Comparison of ENCODE assay signal across 8 cellular contexts in genomic region chr1:28518000-28518744, GRCh38. TPM values are rescaled to one million over a fixed set of nuclear protein-coding genes. Genes with fewer than 3 reads are reported as not detected.
DNase-seq lines count a peak whose midpoint lies in the region; ATAC-seq and TF ChIP-seq lines count a peak whose summit lies in the region.

No MANE protein-coding gene starts in this region.

- H3K79me1 ChIP-seq in mesenchymal stem cell (replicated peaks; ENCODE audit: low read length, poor library complexity, severe bottlenecking), result peaks cover 15% of the 10 kb centered on the region

- intact Hi-C loops in CD8-positive, alpha-beta T cell (cut with DNase I, micrococcal nuclease), result loop anchor here (1.0 to 5.0 kb wide), 9 partner anchors 12 to 604 kb away; partner anchors contain the start of genes RCC1 (in 2 of the 2), SESN2 (in 1 of the 2), TAF12 (in 1 of the 2) and TMEM200B (in 1 of the 2)

- H3K27ac ChIP-seq in CD8-positive, alpha-beta T cell (ENCODE audit: low read depth, low read length), result peak overlapping the region; percentile 55
- H3K27ac ChIP-seq in mesenchymal stem cell (ENCODE audit: low read length, poor library complexity, severe bottlenecking), result no peak overlapping the region

- peak overlapping the region; percentile 89 for H4K91ac ChIP-seq in mesenchymal stem cell (ENCODE audit: low read length)

- H3K4me1 ChIP-seq in CD8-positive, alpha-beta T cell (ENCODE audit: insufficient read depth, low read length), result peaks cover 21% of the 10 kb centered on the region
- H3K4me1 ChIP-seq in mesenchymal stem cell (ENCODE audit: control insufficient read depth, insufficient read depth, low read depth, low read length), result peaks cover 18% of the 10 kb centered on the region

- H2BK12ac ChIP-seq in mesenchymal stem cell (ENCODE audit: low read length in 2 of 2), result peak overlapping the region; percentile 60 to 62

- peak overlapping the region; percentile 86 for H3K9ac ChIP-seq in mesenchymal stem cell (ENCODE audit: low read length)

- peak overlapping the region; percentile 89 for H3K4me3 Mint-ChIP-seq in CD8-positive, alpha-beta T cell
- H3K4me3 Mint-ChIP-seq in activated CD8-positive, alpha-beta T cell treated with anti-CD3 and anti-CD28 coated beads, Interleukin-2, amount 10 ng/mL, durations not matched to agents 7 days and 5 days, result peak overlapping the region; percentile 92

- H3K9me3 Mint-ChIP-seq in CD8-positive, alpha-beta T cell, result no peaks in the 10 kb centered on the region
- no peaks in the 10 kb centered on the region for H3K9me3 Mint-ChIP-seq in activated CD8-positive, alpha-beta T cell treated with anti-CD3 and anti-CD28 coated beads, Interleukin-2, amount 10 ng/mL, durations not matched to agents 7 days and 5 days (ENCODE audit: insufficient read depth)

- H3K4ac ChIP-seq in mesenchymal stem cell (ENCODE audit: low read depth in 1 of 2, low read length in 2 of 2), result peak overlapping the region in 1 of 2 experiments; percentile 96

- H3K4me3 ChIP-seq in CD8-positive, alpha-beta T cell (ENCODE audit: low read depth, low read length), result peak overlapping the region; percentile 79
- peak overlapping the region; percentile 89 to 92 for H3K4me3 ChIP-seq in mesenchymal stem cell (ENCODE audit: insufficient read depth in 1 of 2, low read depth in 1 of 2, low read length in 2 of 2)

- H3K23ac ChIP-seq in mesenchymal stem cell (ENCODE audit: low read length in 2 of 2), result no peak overlapping the region

- H2BK120ac ChIP-seq in mesenchymal stem cell (ENCODE audit: low read depth, low read length), result peak overlapping the region; percentile 93

- H2BK15ac ChIP-seq in mesenchymal stem cell (ENCODE audit: low read depth, poor library complexity, severe bottlenecking), result peak overlapping the region; percentile 79

- POLR2A ChIA-PET in CD8-positive, alpha-beta T cell (lab: Charles Lee), result interaction anchor here (0.6 to 3.4 kb wide), 7 partner anchors 9 to 125 kb away, joined by 3 to 22 read pairs (median 6); partner anchors contain the start of genes RCC1 and TAF12
- POLR2A ChIA-PET in activated CD8-positive, alpha-beta T cell treated with anti-CD3 and anti-CD28 coated beads, Interleukin-2, amount 10 ng/mL, durations not matched to agents 7 days and 5 days (lab: Charles Lee), result interaction anchor here (0.6 to 1.9 kb wide), 12 partner anchors 8 to 457 kb away, joined by 3 to 20 read pairs (median 3); partner anchors contain the start of genes GMEB1, RNU11, TAF12 and TRNAU1AP

- H3K27me3 ChIP-seq in CD8-positive, alpha-beta T cell (ENCODE audit: insufficient read depth, low read length), result no peaks in the 10 kb centered on the region
- no peaks in the 10 kb centered on the region for H3K27me3 ChIP-seq in mesenchymal stem cell (ENCODE audit: control insufficient read depth in 1 of 2, insufficient read depth in 1 of 2, low read length in 2 of 2)

- H3K9me3 ChIP-seq in CD8-positive, alpha-beta T cell (ENCODE audit: low read length), result no peaks in the 10 kb centered on the region
- H3K9me3 ChIP-seq in mesenchymal stem cell (ENCODE audit: control insufficient read depth, low read length), result no peaks in the 10 kb centered on the region

- H2BK5ac ChIP-seq in mesenchymal stem cell (ENCODE audit: low read depth, low read length, poor library complexity, severe bottlenecking), result peak overlapping the region; percentile 87

- peak overlapping the region in 1 of 2 experiments; percentile 88 for H3K14ac ChIP-seq in mesenchymal stem cell (ENCODE audit: low read length in 2 of 2)

- peak; percentile 91 for ATAC-seq in CD8-positive, alpha-beta T cell
- peak; percentile 76 for ATAC-seq in GM19372 (IDR thresholded peaks at IDR 0.05; ENCODE audit: low read depth, unreplicated experiment)
- ATAC-seq in HG03558 (IDR thresholded peaks at IDR 0.05; ENCODE audit: extremely low read depth, unreplicated experiment), result peak; percentile 57
- peak; percentile 77 for ATAC-seq in activated CD8-positive, alpha-beta T cell treated with anti-CD3 and anti-CD28 coated beads, Interleukin-2, amount 10 ng/mL, durations not matched to agents 7 days and 5 days

- peak overlapping the region; percentile 98 for H4K8ac ChIP-seq in mesenchymal stem cell (ENCODE audit: low read length)

- H3K27ac Mint-ChIP-seq in CD8-positive, alpha-beta T cell, result peak overlapping the region; percentile 84
- H3K27ac Mint-ChIP-seq in activated CD8-positive, alpha-beta T cell treated with anti-CD3 and anti-CD28 coated beads, Interleukin-2, amount 10 ng/mL, durations not matched to agents 7 days and 5 days, result peak overlapping the region; percentile 94

- H3K36me3 Mint-ChIP-seq in CD8-positive, alpha-beta T cell, result peaks cover 18% of the 10 kb centered on the region
- H3K36me3 Mint-ChIP-seq in activated CD8-positive, alpha-beta T cell treated with anti-CD3 and anti-CD28 coated beads, Interleukin-2, amount 10 ng/mL, durations not matched to agents 7 days and 5 days (ENCODE audit: low read depth), result peaks cover 36% of the 10 kb centered on the region

- peak; percentile 76 to 93 (median 84) for DNase-seq in CD8-positive, alpha-beta T cell
- DNase-seq in NCI-H774 (lab: John Stamatoyannopoulos, UW) (peak; percentile 48), mesenchymal stem cell (peak; percentile 89)
- peak; percentile 91 for DNase-seq in activated CD8-positive, alpha-beta T cell treated with anti-CD3 and anti-CD28 coated beads, Interleukin-2, amount 10 ng/mL, durations not matched to agents 7 days and 5 days
- DNase-seq in effector CD8-positive, alpha-beta T cell (lab: John Stamatoyannopoulos, UW), result peak; percentile 82
- peak; percentile 76 for DNase-seq in stimulated activated CD8-positive, alpha-beta memory T cell treated with anti-CD3 and anti-CD28 coated beads, Interleukin-12 subunit alpha, Interleukin-12 subunit beta, amount 100 ng/mL, for 4 hours (ENCODE audit: low read depth)

- H3K4me2 ChIP-seq in mesenchymal stem cell (ENCODE audit: low read length, poor library complexity, severe bottlenecking), result peak overlapping the region; percentile 86

- CTCF ChIA-PET in CD8-positive, alpha-beta T cell (lab: Charles Lee), result interaction anchor here (0.8 to 4.3 kb wide), 13 partner anchors 8 to 359 kb away, joined by 3 to 27 read pairs (median 4); partner anchors contain the start of genes RCC1 and TRNAU1AP
- CTCF ChIA-PET in activated CD8-positive, alpha-beta T cell treated with anti-CD3 and anti-CD28 coated beads, Interleukin-2, amount 10 ng/mL, durations not matched to agents 7 days and 5 days (lab: Charles Lee), result interaction anchor here (0.8 to 3.4 kb wide), 9 partner anchors 10 to 358 kb away, joined by 3 to 27 read pairs (median 5); partner anchors contain the start of gene TRNAU1AP

- WGBS in mesenchymal stem cell, result under 1% methylated on average over 82 of the region's 92 CpGs

- H3K18ac ChIP-seq in mesenchymal stem cell (ENCODE audit: low read depth in 1 of 2, low read length in 2 of 2), result peak overlapping the region; percentile 84 to 96

- peaks cover 5% of the 10 kb centered on the region for H3K36me3 ChIP-seq in CD8-positive, alpha-beta T cell (ENCODE audit: insufficient read depth, low read length)
- peaks cover 7 to 9% of the 10 kb centered on the region in 2 experiments for H3K36me3 ChIP-seq in mesenchymal stem cell (ENCODE audit: control insufficient read depth in 1 of 2, insufficient read depth in 2 of 2, low read depth in 1 of 2, low read length in 2 of 2)

- H3K27me3 Mint-ChIP-seq in CD8-positive, alpha-beta T cell (ENCODE audit: low read depth), result no peaks in the 10 kb centered on the region
- H3K27me3 Mint-ChIP-seq in activated CD8-positive, alpha-beta T cell treated with anti-CD3 and anti-CD28 coated beads, Interleukin-2, amount 10 ng/mL, durations not matched to agents 7 days and 5 days (ENCODE audit: low read depth), result no peaks in the 10 kb centered on the region

- H2AFZ ChIP-seq in mesenchymal stem cell (ENCODE audit: low read depth, low read length), result peak overlapping the region; percentile 96

- TF ChIP-seq CTCF in CD8-positive, alpha-beta T cell (IDR thresholded peaks at IDR 0.05), result peak; percentile 98

- H3K4me1 Mint-ChIP-seq in CD8-positive, alpha-beta T cell (ENCODE audit: low read depth), result peaks cover 28% of the 10 kb centered on the region
- H3K4me1 Mint-ChIP-seq in activated CD8-positive, alpha-beta T cell treated with anti-CD3 and anti-CD28 coated beads, Interleukin-2, amount 10 ng/mL, durations not matched to agents 7 days and 5 days (ENCODE audit: low read depth), result peaks cover 41% of the 10 kb centered on the region

- H2AK5ac ChIP-seq in mesenchymal stem cell (ENCODE audit: low read length, severe bottlenecking), result no peak overlapping the region

RNA-seq across cellular contexts. Expression of gene RCC1, which starts 12.3 kb away (rescaled TPM):
- total RNA-seq in CD8-positive, alpha-beta T cell, result 10 to 100 TPM; 12.5 to 14.4 TPM
- total RNA-seq in activated CD8-positive, alpha-beta T cell treated with anti-CD3 and anti-CD28 coated beads, Interleukin-2, amount 10 ng/mL, durations not matched to agents 7 days and 5 days, result 10 to 100 TPM; 80.7 to 85.3 TPM
- 13.0 TPM for polyA plus RNA-seq in mesenchymal stem cell (2013, experiment 1 of 2)
- polyA plus RNA-seq in mesenchymal stem cell (2013, experiment 2 of 2), result 13.9 TPM

RNA-seq across cellular contexts. Expression of gene TRNAU1AP, which starts 34.7 kb away (rescaled TPM):
- total RNA-seq in CD8-positive, alpha-beta T cell, result 10 to 100 TPM; 20.5 to 25.7 TPM
- total RNA-seq in activated CD8-positive, alpha-beta T cell treated with anti-CD3 and anti-CD28 coated beads, Interleukin-2, amount 10 ng/mL, durations not matched to agents 7 days and 5 days, result 10 to 100 TPM; 73.2 to 77.7 TPM
- polyA plus RNA-seq in mesenchymal stem cell (2013, experiment 1 of 2), result 18.3 TPM
- polyA plus RNA-seq in mesenchymal stem cell (2013, experiment 2 of 2), result 16.2 TPM

Comparison
In these comparisons a context has a peak if more than half of its experiments do, and no peak if none do; other contexts are left out.
1. RNA of gene RCC1, which starts 12.3 kb away (total RNA-seq): 80.7 to 85.3 TPM in activated CD8-positive, alpha-beta T cell treated with anti-CD3 and anti-CD28 coated beads, Interleukin-2, amount 10 ng/mL, durations not matched to agents 7 days and 5 days; 12.5 to 14.4 TPM in CD8-positive, alpha-beta T cell; every median in the first group is over 4 times any median in the second.
2. Peak in every context shown above with its lines, with median percentiles within 50 percentile points of each other: ATAC-seq and DNase-seq.